12 cellular contexts compared by ENCODE assay signal in genomic region chr20:54199283-54199682, GRCh38. TPM values are rescaled to one million over a fixed set of nuclear protein-coding genes. Genes with fewer than 3 reads are reported as not detected.
"Had no signal": no experiment of that assay in that cellular context is flagged by ENCODE, and none has a peak within 500 bp of the region (broad histone marks: within the 10 kb centered on the region; RNA-seq: fewer than 3 reads in every experiment).

No MANE protein-coding gene starts in this region.

- H3K27me3 ChIP-seq: right lobe of liver, transverse colon had no signal

- H3K27ac ChIP-seq: right lobe of liver, transverse colon, WERI-Rb-1 had no signal

- H3K4me3 Mint-ChIP-seq: activated naive CD8-positive, alpha-beta T cell treated with anti-CD3 and anti-CD28 coated beads, Interleukin-2, amount 10 ng/mL, durations not matched to agents 7 days and 5 days; brain; central memory CD8-positive, alpha-beta T cell; neural crest cell had no signal

- H3K4me1 Mint-ChIP-seq: central memory CD8-positive, alpha-beta T cell; neural crest cell had no signal

- H3K4me3 ChIP-seq: right lobe of liver, smooth muscle cell, transverse colon had no signal

- H3K4me2 ChIP-seq: smooth muscle cell had no signal

- H3K9me3 Mint-ChIP-seq: activated naive CD8-positive, alpha-beta T cell treated with anti-CD3 and anti-CD28 coated beads, Interleukin-2, amount 10 ng/mL, durations not matched to agents 7 days and 5 days; central memory CD8-positive, alpha-beta T cell; neural crest cell had no signal

- H3K36me3 ChIP-seq: right lobe of liver, transverse colon, WERI-Rb-1 had no signal

- H3K27ac Mint-ChIP-seq: activated naive CD8-positive, alpha-beta T cell treated with anti-CD3 and anti-CD28 coated beads, Interleukin-2, amount 10 ng/mL, durations not matched to agents 7 days and 5 days had no signal

- H3K4me1 ChIP-seq: right lobe of liver had no signal

- H3K36me3 Mint-ChIP-seq: activated naive CD8-positive, alpha-beta T cell treated with anti-CD3 and anti-CD28 coated beads, Interleukin-2, amount 10 ng/mL, durations not matched to agents 7 days and 5 days; brain had no signal

- H3K9me3 ChIP-seq: right lobe of liver, transverse colon had no signal

RNA-seq across cellular contexts. Expression of gene CYP24A1, which starts 25.5 kb away (rescaled TPM):
- total RNA-seq: fibroblast of lung, left ventricle myocardium superior, osteocyte, pulmonary artery endothelial cell, right lobe of liver, transverse colon had no signal
- polyA plus RNA-seq: fibroblast of lung had no signal
